Comparison of ENCODE assay signal across 1 cellular context in the genomic region with DNA sequence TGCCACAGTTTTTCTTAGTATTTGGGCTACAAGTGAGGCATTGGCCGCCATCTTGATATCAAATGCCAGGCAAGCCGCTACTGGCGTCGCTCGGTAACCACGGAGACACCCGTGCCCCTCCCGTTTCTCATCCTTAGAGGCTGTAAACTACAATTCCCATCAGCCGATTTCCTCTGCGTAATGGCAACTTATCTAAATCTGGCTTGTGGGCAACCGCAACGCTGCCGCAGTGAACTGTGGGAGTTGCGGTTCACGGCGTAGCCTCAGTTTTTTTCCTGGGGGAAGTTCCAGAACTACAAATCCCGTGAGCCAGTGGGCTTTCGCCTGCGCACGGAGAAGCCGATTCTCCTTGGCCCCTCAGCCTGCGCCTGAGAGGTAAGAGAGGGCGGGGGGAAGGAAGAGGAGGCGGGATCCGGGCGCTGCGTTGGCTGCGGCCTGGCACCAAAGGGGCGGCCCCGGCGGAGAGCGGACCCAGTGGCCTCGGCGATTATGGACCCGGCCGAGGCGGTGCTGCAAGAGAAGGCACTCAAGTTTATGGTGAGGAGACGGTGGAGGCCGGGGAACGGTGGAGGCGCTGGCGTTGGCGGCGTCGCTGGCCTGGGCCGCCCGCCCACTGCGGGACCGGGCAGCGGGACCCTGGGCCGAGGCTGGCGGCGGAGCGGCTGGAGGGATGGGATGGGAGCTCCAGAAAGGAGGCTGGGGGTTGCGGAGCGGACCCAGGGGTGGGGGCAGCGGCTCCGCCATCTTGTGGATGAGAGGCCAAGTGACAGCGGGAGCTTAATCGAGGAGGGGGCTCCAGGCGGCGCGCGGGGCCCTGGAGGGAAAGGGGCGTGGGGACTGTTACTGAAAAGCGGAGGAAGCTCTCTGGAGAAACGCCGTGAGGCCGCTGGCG.
A peak's percentile ranks its signal among the peaks of the same experiment; 100 is the strongest.
TF ChIP-seq lines count a peak whose summit lies in the region.

BTRC (plus strand) TSS at position 474 of the 892 bp plus-strand sequence; CDS start at position 490, 16 bp downstream.

TF ChIP-seq in HepG2, 621 proteins besides CTCF, POLR2A, EP300 and RAD21 (continued from another document and continues in another):
- TF ChIP-seq, protein P1, sequence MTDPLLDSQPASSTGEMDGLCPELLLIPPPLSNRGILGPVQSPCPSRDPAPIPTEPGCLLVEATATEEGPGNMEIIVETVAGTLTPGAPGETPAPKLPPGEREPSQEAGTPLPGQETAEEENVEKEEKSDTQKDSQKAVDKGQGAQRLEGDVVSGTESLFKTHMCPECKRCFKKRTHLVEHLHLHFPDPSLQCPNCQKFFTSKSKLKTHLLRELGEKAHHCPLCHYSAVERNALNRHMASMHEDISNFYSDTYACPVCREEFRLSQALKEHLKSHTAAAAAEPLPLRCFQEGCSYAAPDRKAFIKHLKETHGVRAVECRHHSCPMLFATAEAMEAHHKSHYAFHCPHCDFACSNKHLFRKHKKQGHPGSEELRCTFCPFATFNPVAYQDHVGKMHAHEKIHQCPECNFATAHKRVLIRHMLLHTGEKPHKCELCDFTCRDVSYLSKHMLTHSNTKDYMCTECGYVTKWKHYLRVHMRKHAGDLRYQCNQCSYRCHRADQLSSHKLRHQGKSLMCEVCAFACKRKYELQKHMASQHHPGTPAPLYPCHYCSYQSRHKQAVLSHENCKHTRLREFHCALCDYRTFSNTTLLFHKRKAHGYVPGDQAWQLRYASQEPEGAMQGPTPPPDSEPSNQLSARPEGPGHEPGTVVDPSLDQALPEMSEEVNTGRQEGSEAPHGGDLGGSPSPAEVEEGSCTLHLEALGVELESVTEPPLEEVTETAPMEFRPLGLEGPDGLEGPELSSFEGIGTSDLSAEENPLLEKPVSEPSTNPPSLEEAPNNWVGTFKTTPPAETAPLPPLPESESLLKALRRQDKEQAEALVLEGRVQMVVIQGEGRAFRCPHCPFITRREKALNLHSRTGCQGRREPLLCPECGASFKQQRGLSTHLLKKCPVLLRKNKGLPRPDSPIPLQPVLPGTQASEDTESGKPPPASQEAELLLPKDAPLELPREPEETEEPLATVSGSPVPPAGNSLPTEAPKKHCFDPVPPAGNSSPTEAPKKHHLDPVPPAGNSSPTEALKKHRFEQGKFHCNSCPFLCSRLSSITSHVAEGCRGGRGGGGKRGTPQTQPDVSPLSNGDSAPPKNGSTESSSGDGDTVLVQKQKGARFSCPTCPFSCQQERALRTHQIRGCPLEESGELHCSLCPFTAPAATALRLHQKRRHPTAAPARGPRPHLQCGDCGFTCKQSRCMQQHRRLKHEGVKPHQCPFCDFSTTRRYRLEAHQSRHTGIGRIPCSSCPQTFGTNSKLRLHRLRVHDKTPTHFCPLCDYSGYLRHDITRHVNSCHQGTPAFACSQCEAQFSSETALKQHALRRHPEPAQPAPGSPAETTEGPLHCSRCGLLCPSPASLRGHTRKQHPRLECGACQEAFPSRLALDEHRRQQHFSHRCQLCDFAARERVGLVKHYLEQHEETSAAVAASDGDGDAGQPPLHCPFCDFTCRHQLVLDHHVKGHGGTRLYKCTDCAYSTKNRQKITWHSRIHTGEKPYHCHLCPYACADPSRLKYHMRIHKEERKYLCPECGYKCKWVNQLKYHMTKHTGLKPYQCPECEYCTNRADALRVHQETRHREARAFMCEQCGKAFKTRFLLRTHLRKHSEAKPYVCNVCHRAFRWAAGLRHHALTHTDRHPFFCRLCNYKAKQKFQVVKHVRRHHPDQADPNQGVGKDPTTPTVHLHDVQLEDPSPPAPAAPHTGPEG (CRISPR knock-in tag; IDR thresholded peaks at IDR 0.05) = peak; percentile 90; the same call in 1 of the 2 replicates
- no peak for TF ChIP-seq FLYWCH1 (CRISPR knock-in tag; IDR thresholded peaks at IDR 0.05)
- TF ChIP-seq ZNF564 (CRISPR knock-in tag; IDR thresholded peaks at IDR 0.05) = 0 out of 2 replicates have a peak, but pooled peaks have one; percentile 63
- peak; percentile 64 for TF ChIP-seq TAF1 (CRISPR knock-in tag; IDR thresholded peaks at IDR 0.05)
- TF ChIP-seq PTBP1 (IDR thresholded peaks at IDR 0.05; ENCODE audit: low read depth, low read length, poor library complexity, severe bottlenecking) = no peak
- TF ChIP-seq HOXA5 (CRISPR knock-in tag; IDR thresholded peaks at IDR 0.05) = peak; percentile 83
- no peak for TF ChIP-seq ZBTB40 (IDR thresholded peaks at IDR 0.05)
- TF ChIP-seq ZBTB40 (CRISPR knock-in tag; IDR thresholded peaks at IDR 0.05) = peak; percentile 22; the same call in 1 of the 2 replicates
- TF ChIP-seq DRAP1 (CRISPR knock-in tag; IDR thresholded peaks at IDR 0.05) = peak; percentile 72
- TF ChIP-seq EED (CRISPR knock-in tag; IDR thresholded peaks at IDR 0.05) = no peak
- no peak; the same call in 1 of the 2 replicates for TF ChIP-seq PAX8 (CRISPR knock-in tag; IDR thresholded peaks at IDR 0.05; ENCODE audit: borderline replicate concordance)
- no peak; the same call in 1 of the 2 replicates for TF ChIP-seq FOXP1 (IDR thresholded peaks at IDR 0.05)
- no peak for TF ChIP-seq FOXP1 (CRISPR knock-in tag; IDR thresholded peaks at IDR 0.05)
- TF ChIP-seq HNF4A (CRISPR knock-in tag; IDR thresholded peaks at IDR 0.05) = peak; percentile 39; the same call in 1 of the 2 replicates
- peak; percentile 88 for TF ChIP-seq ELF1 (CRISPR knock-in tag; IDR thresholded peaks at IDR 0.05)
- peak; percentile 85 for TF ChIP-seq ZNF547 (CRISPR knock-in tag; IDR thresholded peaks at IDR 0.05)
- TF ChIP-seq SMC3 (IDR thresholded peaks at IDR 0.05; ENCODE audit: low read length) = no peak
- TF ChIP-seq HOXD1 (CRISPR knock-in tag; IDR thresholded peaks at IDR 0.05) = 0 out of 2 replicates have a peak, but pooled peaks have one; percentile 17
- TF ChIP-seq HMG20B (CRISPR knock-in tag; conservative IDR thresholded peaks at IDR 0.05) = no peak
- TF ChIP-seq ZNF614 (CRISPR knock-in tag; IDR thresholded peaks at IDR 0.05; ENCODE audit: borderline replicate concordance) = 0 out of 2 replicates have a peak, but pooled peaks have one; percentile 22
- TF ChIP-seq CHD2 (IDR thresholded peaks at IDR 0.05; ENCODE audit: low read depth, low read length) = peak; percentile 34; the same call in 1 of the 2 replicates
- peak; percentile 87; the same call in 2 of the 3 replicates for TF ChIP-seq MXI1 (IDR thresholded peaks at IDR 0.05; ENCODE audit: borderline replicate concordance, low read depth, low read length)
- peak; percentile 40; the same call in 1 of the 2 replicates for TF ChIP-seq GFI1 (CRISPR knock-in tag; IDR thresholded peaks at IDR 0.05; ENCODE audit: borderline replicate concordance)
- peak; percentile 54; the same call in 1 of the 2 replicates for TF ChIP-seq SPEN (CRISPR knock-in tag; IDR thresholded peaks at IDR 0.05; ENCODE audit: low read depth)
- no peak for TF ChIP-seq THAP7 (CRISPR knock-in tag; IDR thresholded peaks at IDR 0.05)
- TF ChIP-seq ZNF607 (CRISPR knock-in tag; IDR thresholded peaks at IDR 0.05; ENCODE audit: borderline replicate concordance) = peak; percentile 84
- no peak for TF ChIP-seq KDM1A (CRISPR knock-in tag; IDR thresholded peaks at IDR 0.05)
- TF ChIP-seq, protein P2, sequence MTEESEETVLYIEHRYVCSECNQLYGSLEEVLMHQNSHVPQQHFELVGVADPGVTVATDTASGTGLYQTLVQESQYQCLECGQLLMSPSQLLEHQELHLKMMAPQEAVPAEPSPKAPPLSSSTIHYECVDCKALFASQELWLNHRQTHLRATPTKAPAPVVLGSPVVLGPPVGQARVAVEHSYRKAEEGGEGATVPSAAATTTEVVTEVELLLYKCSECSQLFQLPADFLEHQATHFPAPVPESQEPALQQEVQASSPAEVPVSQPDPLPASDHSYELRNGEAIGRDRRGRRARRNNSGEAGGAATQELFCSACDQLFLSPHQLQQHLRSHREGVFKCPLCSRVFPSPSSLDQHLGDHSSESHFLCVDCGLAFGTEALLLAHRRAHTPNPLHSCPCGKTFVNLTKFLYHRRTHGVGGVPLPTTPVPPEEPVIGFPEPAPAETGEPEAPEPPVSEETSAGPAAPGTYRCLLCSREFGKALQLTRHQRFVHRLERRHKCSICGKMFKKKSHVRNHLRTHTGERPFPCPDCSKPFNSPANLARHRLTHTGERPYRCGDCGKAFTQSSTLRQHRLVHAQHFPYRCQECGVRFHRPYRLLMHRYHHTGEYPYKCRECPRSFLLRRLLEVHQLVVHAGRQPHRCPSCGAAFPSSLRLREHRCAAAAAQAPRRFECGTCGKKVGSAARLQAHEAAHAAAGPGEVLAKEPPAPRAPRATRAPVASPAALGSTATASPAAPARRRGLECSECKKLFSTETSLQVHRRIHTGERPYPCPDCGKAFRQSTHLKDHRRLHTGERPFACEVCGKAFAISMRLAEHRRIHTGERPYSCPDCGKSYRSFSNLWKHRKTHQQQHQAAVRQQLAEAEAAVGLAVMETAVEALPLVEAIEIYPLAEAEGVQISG (CRISPR knock-in tag; IDR thresholded peaks at IDR 0.05) = peak; percentile 92
- no peak for TF ChIP-seq ZNF674 (CRISPR knock-in tag; IDR thresholded peaks at IDR 0.05; ENCODE audit: low read depth)
- TF ChIP-seq, protein P3, sequence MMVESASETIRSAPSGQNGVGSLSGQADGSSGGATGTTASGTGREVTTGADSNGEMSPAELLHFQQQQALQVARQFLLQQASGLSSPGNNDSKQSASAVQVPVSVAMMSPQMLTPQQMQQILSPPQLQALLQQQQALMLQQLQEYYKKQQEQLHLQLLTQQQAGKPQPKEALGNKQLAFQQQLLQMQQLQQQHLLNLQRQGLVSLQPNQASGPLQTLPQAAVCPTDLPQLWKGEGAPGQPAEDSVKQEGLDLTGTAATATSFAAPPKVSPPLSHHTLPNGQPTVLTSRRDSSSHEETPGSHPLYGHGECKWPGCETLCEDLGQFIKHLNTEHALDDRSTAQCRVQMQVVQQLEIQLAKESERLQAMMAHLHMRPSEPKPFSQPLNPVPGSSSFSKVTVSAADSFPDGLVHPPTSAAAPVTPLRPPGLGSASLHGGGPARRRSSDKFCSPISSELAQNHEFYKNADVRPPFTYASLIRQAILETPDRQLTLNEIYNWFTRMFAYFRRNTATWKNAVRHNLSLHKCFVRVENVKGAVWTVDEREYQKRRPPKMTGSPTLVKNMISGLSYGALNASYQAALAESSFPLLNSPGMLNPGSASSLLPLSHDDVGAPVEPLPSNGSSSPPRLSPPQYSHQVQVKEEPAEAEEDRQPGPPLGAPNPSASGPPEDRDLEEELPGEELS (CRISPR knock-in tag; IDR thresholded peaks at IDR 0.05) = no peak
- TF ChIP-seq PCBP1 (IDR thresholded peaks at IDR 0.05; ENCODE audit: borderline replicate concordance, low read depth, low read length) = 0 out of 2 replicates have a peak, but pooled peaks have one; percentile 23
- peak; percentile 57; the same call in 1 of the 2 replicates for TF ChIP-seq ZNF879 (CRISPR knock-in tag; IDR thresholded peaks at IDR 0.05)
- no peak for TF ChIP-seq TOE1 (CRISPR knock-in tag; IDR thresholded peaks at IDR 0.05)
- TF ChIP-seq ZMAT3 (CRISPR knock-in tag; conservative IDR thresholded peaks at IDR 0.05) = peak; percentile 71
